Comparison of ENCODE assay signal across 10 cellular contexts in the genomic region with DNA sequence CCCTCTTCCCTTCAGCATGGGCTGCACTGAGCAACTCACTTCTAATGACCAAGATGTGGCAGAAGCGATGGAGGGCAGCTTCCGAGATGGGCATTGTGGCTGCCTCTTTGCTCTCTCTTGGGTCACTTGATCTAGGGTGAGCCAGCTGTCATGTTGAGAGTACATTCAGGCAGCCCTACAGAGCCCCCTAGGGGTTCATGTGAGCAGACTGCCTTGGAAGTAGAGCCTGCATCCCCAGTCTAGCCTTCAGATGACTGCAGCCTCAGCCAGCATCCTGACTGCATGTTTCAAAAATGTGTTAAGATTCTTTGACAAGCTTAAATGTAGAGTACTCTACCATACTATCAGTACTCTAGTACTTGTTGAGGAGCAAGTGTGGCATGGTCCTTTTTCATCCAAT.
A peak's percentile ranks its signal among the peaks of the same experiment; 100 is the strongest.
DNase-seq lines count a peak whose midpoint lies in the region; ATAC-seq and TF ChIP-seq lines count a peak whose summit lies in the region.
"Had no signal": no experiment of that assay in that cellular context is flagged by ENCODE, and none has a peak within 500 bp of the region (broad histone marks: within the 10 kb centered on the region; RNA-seq: fewer than 3 reads in every experiment).

No MANE protein-coding gene starts in this region.

- no peaks in the 10 kb centered on the region for H3K27me3 ChIP-seq in brain microvascular endothelial cell (replicated peaks)

- no peak overlapping the region for H3K27ac ChIP-seq in brain microvascular endothelial cell
- H3K27ac ChIP-seq: lower lobe of right lung had no signal

- TF ChIP-seq CTCF in brain microvascular endothelial cell (IDR thresholded peaks at IDR 0.05; ENCODE audit: low read depth, low read length, missing control alignments) = peak; percentile 45

- peaks cover 8% of the 10 kb centered on the region for H3K9me3 Mint-ChIP-seq in activated CD8-positive, alpha-beta memory T cell treated with anti-CD3 and anti-CD28 coated beads, Interleukin-2, amount 10 ng/mL, durations not matched to agents 7 days and 5 days (ENCODE audit: low read depth)

- no peak overlapping the region for H3K4me3 ChIP-seq in brain microvascular endothelial cell (ENCODE audit: low read depth, low read length)
- H3K4me3 ChIP-seq: lower lobe of right lung had no signal

- peaks cover 2% of the 10 kb centered on the region for H3K36me3 ChIP-seq in brain microvascular endothelial cell (replicated peaks)

- H3K27ac Mint-ChIP-seq in activated CD8-positive, alpha-beta memory T cell treated with anti-CD3 and anti-CD28 coated beads, Interleukin-2, amount 10 ng/mL, durations not matched to agents 7 days and 5 days = no peak overlapping the region

- peaks cover 25% of the 10 kb centered on the region for H3K4me1 Mint-ChIP-seq in activated CD8-positive, alpha-beta memory T cell treated with anti-CD3 and anti-CD28 coated beads, Interleukin-2, amount 10 ng/mL, durations not matched to agents 7 days and 5 days

- no peaks in the 10 kb centered on the region for H3K27me3 Mint-ChIP-seq in activated CD8-positive, alpha-beta memory T cell treated with anti-CD3 and anti-CD28 coated beads, Interleukin-2, amount 10 ng/mL, durations not matched to agents 7 days and 5 days
- H3K27me3 Mint-ChIP-seq: brain had no signal

- no peak for DNase-seq in activated CD8-positive, alpha-beta memory T cell treated with anti-CD3 and anti-CD28 coated beads, Interleukin-2, amount 10 ng/mL, durations not matched to agents 7 days and 5 days
- DNase-seq in activated CD8-positive, alpha-beta memory T cell treated with anti-CD3 and anti-CD28 coated beads, Interleukin-2, amount 50 U/mL, for 4 hours = no peak
- peak; percentile 29 to 75 for DNase-seq in NCI-H524 (lab: John Stamatoyannopoulos, UW)
- no peak for DNase-seq in brain microvascular endothelial cell
- DNase-seq in stimulated activated CD4-positive, alpha-beta T cell treated with anti-CD3 and anti-CD28 coated beads, Interleukin-4, amount 100 ng/mL, for 24 hours = peak; percentile 39
- DNase-seq: lower lobe of right lung had no signal

- in situ Hi-C loops in brain microvascular endothelial cell (cut with HindIII; ENCODE audit: low pct_ligation_motif_present, low sequenced_read_pairs) = no loop called here

- peak; percentile 20 for ATAC-seq in activated CD8-positive, alpha-beta memory T cell treated with anti-CD3 and anti-CD28 coated beads, Interleukin-2, amount 10 ng/mL, durations not matched to agents 7 days and 5 days
- ATAC-seq in GM21717 (IDR thresholded peaks at IDR 0.05; ENCODE audit: unreplicated experiment) (no peak), GM21786 (IDR thresholded peaks at IDR 0.05; ENCODE audit: unreplicated experiment) (no peak), GM21619 (IDR thresholded peaks at IDR 0.05; ENCODE audit: unreplicated experiment) (no peak)

- CTCF ChIA-PET in activated CD8-positive, alpha-beta memory T cell treated with anti-CD3 and anti-CD28 coated beads, Interleukin-2, amount 10 ng/mL, durations not matched to agents 7 days and 5 days (lab: Charles Lee) = no interaction called here

- H3K36me3 Mint-ChIP-seq in activated CD8-positive, alpha-beta memory T cell treated with anti-CD3 and anti-CD28 coated beads, Interleukin-2, amount 10 ng/mL, durations not matched to agents 7 days and 5 days = peaks cover 60% of the 10 kb centered on the region

- no peak overlapping the region for H3K4me3 Mint-ChIP-seq in activated CD8-positive, alpha-beta memory T cell treated with anti-CD3 and anti-CD28 coated beads, Interleukin-2, amount 10 ng/mL, durations not matched to agents 7 days and 5 days
- H3K4me3 Mint-ChIP-seq: brain had no signal

Comparison
In these comparisons a context has a peak if more than half of its experiments do, and no peak if none do; other contexts are left out.
1. DNase-seq: peak in NCI-H524 (2 of 2) and stimulated activated CD4-positive, alpha-beta T cell treated with anti-CD3 and anti-CD28 coated beads, Interleukin-4, amount 100 ng/mL, for 24 hours (single experiment); none in activated CD8-positive, alpha-beta memory T cell treated with anti-CD3 and anti-CD28 coated beads, Interleukin-2, amount 10 ng/mL, durations not matched to agents 7 days and 5 days (single experiment), activated CD8-positive, alpha-beta memory T cell treated with anti-CD3 and anti-CD28 coated beads, Interleukin-2, amount 50 U/mL, for 4 hours (single experiment) and brain microvascular endothelial cell (single experiment).